In genomic region chr5:190366-191035, GRCh38 we compare ENCODE assay signal across 11 cellular contexts. TPM values are rescaled to one million over a fixed set of nuclear protein-coding genes. Genes with fewer than 3 reads are reported as not detected.
DNase-seq lines count a peak whose midpoint lies in the region; ATAC-seq lines count a peak whose summit lies in the region.
"Had no signal": no experiment of that assay in that cellular context is flagged by ENCODE, and none has a peak within 500 bp of the region (broad histone marks: within the 10 kb centered on the region; RNA-seq: fewer than 3 reads in every experiment).

No MANE protein-coding gene starts in this region.

- H3K27ac ChIP-seq in rectal smooth muscle tissue (ENCODE audit: low read depth, low read length): peak overlapping the region; percentile 27

- H3K27me3 ChIP-seq in rectal smooth muscle tissue (ENCODE audit: control insufficient read depth, insufficient read depth, low read length): peaks cover 8% of the 10 kb centered on the region

- H3K4me1 Mint-ChIP-seq in activated T-helper 17 cell treated with anti-CD3 and anti-CD28 coated beads, Interleukin-2, amount 50 U/mL, for 72 hours: peaks cover 5% of the 10 kb centered on the region
- H3K4me1 Mint-ChIP-seq in natural killer cell treated with Interleukin-12 subunit alpha and Interleukin-12 subunit beta and Interleukin-15 and Interleukin-18, amount 100 ng/mL, for 72 hours (ENCODE audit: low read depth in 2 of 2): peaks cover 0 to 7% of the 10 kb centered on the region in 2 donors

- no peak overlapping the region for H3K4me3 ChIP-seq in rectal smooth muscle tissue (ENCODE audit: low read length)

- no peaks in the 10 kb centered on the region for H3K36me3 ChIP-seq in rectal smooth muscle tissue (ENCODE audit: control insufficient read depth, insufficient read depth, low read length)

- no peak overlapping the region for H3K9ac ChIP-seq in rectal smooth muscle tissue (ENCODE audit: low read length)

- no peaks in the 10 kb centered on the region for H3K27me3 Mint-ChIP-seq in activated T-helper 17 cell treated with anti-CD3 and anti-CD28 coated beads, Interleukin-2, amount 50 U/mL, for 72 hours
- peaks cover 0 to 4% of the 10 kb centered on the region in 2 donors for H3K27me3 Mint-ChIP-seq in natural killer cell treated with Interleukin-12 subunit alpha and Interleukin-12 subunit beta and Interleukin-15 and Interleukin-18, amount 100 ng/mL, for 72 hours

- H3K9me3 Mint-ChIP-seq in activated T-helper 17 cell treated with anti-CD3 and anti-CD28 coated beads, Interleukin-2, amount 50 U/mL, for 72 hours: no peaks in the 10 kb centered on the region
- H3K9me3 Mint-ChIP-seq in natural killer cell treated with Interleukin-12 subunit alpha and Interleukin-12 subunit beta and Interleukin-15 and Interleukin-18, amount 100 ng/mL, for 72 hours: no peaks in the 10 kb centered on the region

- ATAC-seq in GM18870 (IDR thresholded peaks at IDR 0.05; ENCODE audit: unreplicated experiment): peak; percentile 57
- peak; percentile 27 for ATAC-seq in HG02642 (IDR thresholded peaks at IDR 0.05; ENCODE audit: poor library complexity, unreplicated experiment)
- ATAC-seq in activated T-helper 17 cell treated with anti-CD3 and anti-CD28 coated beads, Interleukin-2, amount 50 U/mL, for 72 hours (replicated peaks): peak; percentile 8
- ATAC-seq in HG03342 (IDR thresholded peaks at IDR 0.05; ENCODE audit: unreplicated experiment): no peak
- no peak for ATAC-seq in natural killer cell treated with Interleukin-12 subunit alpha and Interleukin-12 subunit beta and Interleukin-15 and Interleukin-18, amount 100 ng/mL, for 72 hours

- peaks cover 9% of the 10 kb centered on the region for H3K4me1 ChIP-seq in rectal smooth muscle tissue (ENCODE audit: control insufficient read depth, insufficient read depth, low read length)

- no peaks in the 10 kb centered on the region for H3K36me3 Mint-ChIP-seq in activated T-helper 17 cell treated with anti-CD3 and anti-CD28 coated beads, Interleukin-2, amount 50 U/mL, for 72 hours (ENCODE audit: low read depth)
- no peaks in the 10 kb centered on the region for H3K36me3 Mint-ChIP-seq in natural killer cell treated with Interleukin-12 subunit alpha and Interleukin-12 subunit beta and Interleukin-15 and Interleukin-18, amount 100 ng/mL, for 72 hours

- no peak for DNase-seq in GF-D8 (lab: John Stamatoyannopoulos, UW)
- no peak for DNase-seq in GM03348 (ENCODE audit: low spot score)
- no peak for DNase-seq in natural killer cell treated with Interleukin-12 subunit alpha and Interleukin-12 subunit beta and Interleukin-15 and Interleukin-18, amount 100 ng/mL, for 72 hours (ENCODE audit: low spot score)
- DNase-seq: activated CD4-positive, alpha-beta T cell treated with anti-CD3 and anti-CD28 coated beads, Interleukin-2, amount 50 U/mL, for 4 hours; DMS 273 treated with DMSO at 0.1 percent for 48 hours had no signal

- H3K27ac Mint-ChIP-seq in activated T-helper 17 cell treated with anti-CD3 and anti-CD28 coated beads, Interleukin-2, amount 50 U/mL, for 72 hours: no peak overlapping the region
- H3K27ac Mint-ChIP-seq in natural killer cell treated with Interleukin-12 subunit alpha and Interleukin-12 subunit beta and Interleukin-15 and Interleukin-18, amount 100 ng/mL, for 72 hours: no peak overlapping the region

- H3K4me3 Mint-ChIP-seq in activated T-helper 17 cell treated with anti-CD3 and anti-CD28 coated beads, Interleukin-2, amount 50 U/mL, for 72 hours: no peak overlapping the region
- no peak overlapping the region for H3K4me3 Mint-ChIP-seq in natural killer cell treated with Interleukin-12 subunit alpha and Interleukin-12 subunit beta and Interleukin-15 and Interleukin-18, amount 100 ng/mL, for 72 hours

RNA-seq across cellular contexts. Expression of gene LRRC14B, which starts 0.8 kb away (rescaled TPM):
- total RNA-seq in activated T-helper 17 cell treated with anti-CD3 and anti-CD28 coated beads, Interleukin-2, amount 50 U/mL, for 72 hours: not detected
- not detected for total RNA-seq in natural killer cell treated with Interleukin-12 subunit alpha and Interleukin-12 subunit beta and Interleukin-15 and Interleukin-18, amount 100 ng/mL, for 72 hours
- total RNA-seq: ureter had no signal

RNA-seq across cellular contexts. Expression of gene CCDC127, which starts 27.5 kb away (rescaled TPM):
- 10 to 100 TPM in 1 of 2 donors, 1 to 10 TPM in 1; 6.4 to 10.5 TPM for total RNA-seq in activated T-helper 17 cell treated with anti-CD3 and anti-CD28 coated beads, Interleukin-2, amount 50 U/mL, for 72 hours
- total RNA-seq in natural killer cell treated with Interleukin-12 subunit alpha and Interleukin-12 subunit beta and Interleukin-15 and Interleukin-18, amount 100 ng/mL, for 72 hours: 1 to 10 TPM; 4.3 to 9.1 TPM

RNA-seq across cellular contexts. Expression of gene SDHA, which starts 27.6 kb away (rescaled TPM):
- total RNA-seq in activated T-helper 17 cell treated with anti-CD3 and anti-CD28 coated beads, Interleukin-2, amount 50 U/mL, for 72 hours: 100 to 1,000 TPM; 132 to 177 TPM
- total RNA-seq in natural killer cell treated with Interleukin-12 subunit alpha and Interleukin-12 subunit beta and Interleukin-15 and Interleukin-18, amount 100 ng/mL, for 72 hours: 100 to 1,000 TPM; 121 to 130 TPM

Comparison
In these comparisons a context has a peak if more than half of its experiments do, and no peak if none do; other contexts are left out.
1. ATAC-seq: peak in GM18870 (single experiment), HG02642 (single experiment) and activated T-helper 17 cell treated with anti-CD3 and anti-CD28 coated beads, Interleukin-2, amount 50 U/mL, for 72 hours (single experiment); none in HG03342 (single experiment) and natural killer cell treated with Interleukin-12 subunit alpha and Interleukin-12 subunit beta and Interleukin-15 and Interleukin-18, amount 100 ng/mL, for 72 hours (0 of 2).